ENCODE assay signal across 8 cellular contexts in the genomic region with DNA sequence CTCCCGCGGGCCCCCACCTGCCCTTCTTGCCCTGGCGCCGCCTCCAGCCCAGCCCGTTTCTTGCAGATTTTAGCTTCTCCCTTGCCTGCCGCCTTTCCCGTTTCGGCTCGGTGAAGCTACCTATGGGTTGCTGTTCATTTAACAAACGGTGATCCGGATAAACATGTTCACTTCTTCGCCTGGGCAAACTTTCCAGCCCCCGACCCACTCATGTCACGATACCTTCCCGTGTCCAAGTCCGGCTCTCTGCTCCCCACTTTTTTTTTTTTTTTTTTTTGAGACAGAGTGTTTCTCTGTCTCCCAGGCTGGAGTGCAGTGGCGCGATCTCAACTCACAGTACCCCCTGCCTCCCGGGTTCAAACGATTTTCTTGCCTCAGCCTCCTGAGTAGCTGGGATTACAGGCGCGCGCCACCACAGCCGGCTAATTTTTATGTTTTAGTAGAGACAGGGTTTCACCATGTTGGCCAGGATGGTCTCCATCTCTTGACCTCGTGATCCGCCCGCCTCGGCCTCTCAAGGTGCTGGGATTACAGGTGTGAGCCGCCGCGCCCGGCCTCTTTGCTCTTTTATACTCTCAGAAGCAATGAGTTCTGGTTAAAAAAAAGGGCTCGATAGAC. TPM values are rescaled to one million over a fixed set of nuclear protein-coding genes. Genes with fewer than 3 reads are reported as not detected.
A peak's percentile ranks its signal among the peaks of the same experiment; 100 is the strongest.
DNase-seq lines count a peak whose midpoint lies in the region; ATAC-seq, FAIRE-seq and TF ChIP-seq lines count a peak whose summit lies in the region.

No MANE protein-coding gene starts in this region.

- H3K4me2 ChIP-seq in K562 (ENCODE audit: insufficient read depth, low read length), result peak overlapping the region; percentile 95
- H3K4me2 ChIP-seq in HepG2 (ENCODE audit: low read depth, low read length), result peak overlapping the region; percentile 78

- no peak for TF ChIP-seq POLR2A in K562 (conservative IDR thresholded peaks at IDR 0.05)
- no peak for TF ChIP-seq POLR2A in HepG2 (IDR thresholded peaks at IDR 0.05; ENCODE audit: insufficient read depth in 1 of 2, low read depth in 2 of 2, low read length in 2 of 2)

- H3K27ac ChIP-seq in K562 (ENCODE audit: extremely low read depth, low read depth, low read length), result no peak overlapping the region; the same call in 2 of the 3 replicates
- H3K27ac ChIP-seq in HepG2 (ENCODE audit: extremely low read length, insufficient read depth, low read length), result no peak overlapping the region
- H3K27ac ChIP-seq in thoracic aorta, result peak overlapping the region; percentile 99

- 41% methylated on average over 24 of the region's 33 CpGs for WGBS in K562 (ENCODE audit: insufficient coverage, low coverage, missing lambda C conversion rate)
- WGBS in HepG2 (ENCODE audit: low lambda C conversion rate), result 65% methylated on average over 33 of the region's 33 CpGs

- H2AFZ ChIP-seq in K562 (ENCODE audit: low read depth, low read length) (peak overlapping the region; percentile 100), HepG2 (ENCODE audit: low read length) (no peak overlapping the region)

- peaks cover 0 to 3% of the 10 kb centered on the region in 2 experiments; a peak in 1 of 5 replicates for H3K27me3 ChIP-seq in K562 (ENCODE audit: control insufficient read depth in 2 of 2, insufficient read depth in 2 of 2, low read length in 2 of 2)
- H3K27me3 ChIP-seq in HepG2 (ENCODE audit: control insufficient read depth in 1 of 2, insufficient read depth in 2 of 2, low read length in 2 of 2), result peaks cover 0 to 5% of the 10 kb centered on the region in 2 experiments; a peak in 1 of 5 replicates
- no peaks in the 10 kb centered on the region for H3K27me3 ChIP-seq in thoracic aorta (replicated peaks; ENCODE audit: insufficient read depth)

- H3K4me1 Mint-ChIP-seq in T-helper 2 cell treated with Interferon-gamma antibody and Interleukin-4, amounts not matched to agents 5 μg/mL and 100 μg/mL, for 36 hours (ENCODE audit: low read depth), result peaks cover 26% of the 10 kb centered on the region

- no peak for ATAC-seq in K562
- ATAC-seq in HepG2, result no peak
- no peak for ATAC-seq in thoracic aorta (ENCODE audit: insufficient number of reproducible peaks, low FRiP score, low read depth)
- no peak for ATAC-seq in GM18873 (IDR thresholded peaks at IDR 0.05; ENCODE audit: low FRiP score, unreplicated experiment)

- H3K4me3 Mint-ChIP-seq in T-helper 2 cell treated with Interferon-gamma antibody and Interleukin-4, amounts not matched to agents 5 μg/mL and 100 μg/mL, for 36 hours, result peak overlapping the region; percentile 88

- peaks cover 8 to 18% of the 10 kb centered on the region in 2 experiments; a peak in 4 of 5 replicates for H3K4me1 ChIP-seq in K562 (replicated peaks in 1 of 2; ENCODE audit: control insufficient read depth in 2 of 2, insufficient read depth in 2 of 2, low read length in 2 of 2)
- peaks cover 24% of the 10 kb centered on the region for H3K4me1 ChIP-seq in HepG2 (ENCODE audit: insufficient read depth, low read length)
- peaks cover 30 to 59% of the 10 kb centered on the region in 2 donors for H3K4me1 ChIP-seq in thoracic aorta (ENCODE audit: control insufficient read depth in 1 of 2, low read depth in 2 of 2)

- TF ChIP-seq RAD21 in K562 (CRISPR knock-in tag; conservative IDR thresholded peaks at IDR 0.05 in 1 of 2, IDR thresholded peaks at IDR 0.05 in 1 of 2) (no peak), HepG2 (CRISPR knock-in tag; IDR thresholded peaks at IDR 0.05) (no peak)

- POLR2A ChIA-PET in K562 (lab: Yijun Ruan, JAX) (interaction anchor here (1.0 to 1.4 kb wide), 4 partner anchors 11 to 345 kb away, joined by 3 to 8 read pairs (median 3); no protein-coding TSS in a partner anchor), HepG2 (lab: Yijun Ruan, JAX) (interaction anchor here (0.6 to 1.5 kb wide), 3 partner anchors 12 to 285 kb away, joined by 3 to 5 read pairs (median 3); no protein-coding TSS in a partner anchor)

- CTCF ChIA-PET in K562 (lab: Yijun Ruan, JAX; ENCODE audit: low intra/inter-chr PET ratio) (no interaction called here), HepG2 (lab: Yijun Ruan, JAX; ENCODE audit: low intra/inter-chr PET ratio, low total read pairs) (interaction anchor here (1.9 kb wide), 1 partner anchor 458 kb away, joined by 9 read pairs; no protein-coding TSS in a partner anchor)

- H3K36me3 Mint-ChIP-seq in T-helper 2 cell treated with Interferon-gamma antibody and Interleukin-4, amounts not matched to agents 5 μg/mL and 100 μg/mL, for 36 hours (ENCODE audit: low read depth), result peaks cover 2% of the 10 kb centered on the region

- TF ChIP-seq EP300 in K562 (IDR thresholded peaks at IDR 0.05; ENCODE audit: low read length) (no peak), HepG2 (IDR thresholded peaks at IDR 0.05; ENCODE audit: low read depth in 2 of 2, low read length in 2 of 2) (no peak), HepG2 (CRISPR knock-in tag; IDR thresholded peaks at IDR 0.05; ENCODE audit: borderline replicate concordance) (no peak)

- no peaks in the 10 kb centered on the region for H3K9me1 ChIP-seq in K562 (ENCODE audit: control insufficient read depth, insufficient read depth, low read length)

- peak overlapping the region; percentile 98 for H3K27ac Mint-ChIP-seq in T-helper 2 cell treated with Interferon-gamma antibody and Interleukin-4, amounts not matched to agents 5 μg/mL and 100 μg/mL, for 36 hours

- no peaks in the 10 kb centered on the region for H3K36me3 ChIP-seq in K562 (ENCODE audit: control insufficient read depth, insufficient read depth, low read length)
- no peaks in the 10 kb centered on the region for H3K36me3 ChIP-seq in HepG2 (replicated peaks in 1 of 2; ENCODE audit: control insufficient read depth in 1 of 2, insufficient read depth in 2 of 2, low read length in 2 of 2)
- H3K36me3 ChIP-seq in thoracic aorta, result no peaks in the 10 kb centered on the region

- DNase-seq in T-helper 2 cell treated with Interferon-gamma antibody and Interleukin-4, amounts not matched to agents 5 μg/mL and 100 μg/mL, for 36 hours (ENCODE audit: low spot score), result no peak
- DNase-seq in T-helper 2 cell, result no peak
- DNase-seq in K562 (ENCODE audit: extremely low read depth in 1 of 4, low spot score in 3 of 4), result no peak
- DNase-seq in HepG2 (ENCODE audit: low spot score), result no peak
- no peak for DNase-seq in thoracic aorta (ENCODE audit: low spot score)
- DNase-seq in mucosa of gallbladder (ENCODE audit: low spot score), result no peak
- no peak for DNase-seq in H4 (ENCODE audit: low spot score)

- 0 out of 6 replicates have a peak, but pooled peaks of 1 of the 3 experiments have one; percentile 0 for TF ChIP-seq CTCF in K562 (IDR thresholded peaks at IDR 0.05 in 2 of 3, conservative IDR thresholded peaks at IDR 0.05 in 1 of 3; ENCODE audit: insufficient read depth in 2 of 3, low read depth in 1 of 3, low read length in 3 of 3)
- TF ChIP-seq CTCF in HepG2 (CRISPR knock-in tag; IDR thresholded peaks at IDR 0.05), result peak; percentile 8; the same call in 1 of the 2 replicates
- no peak for TF ChIP-seq CTCF in thoracic aorta (IDR thresholded peaks at IDR 0.05)

- BruUV-seq in K562 (replicated peaks; lab: Mats Ljungman, UMichigan) (no TSS peak), HepG2 (replicated peaks; lab: Mats Ljungman, UMichigan) (no TSS peak)

- H3K9ac ChIP-seq in K562 (ENCODE audit: insufficient read depth in 1 of 2, low read depth in 2 of 2, low read length in 2 of 2) (peak overlapping the region; percentile 85 to 87; a peak in 3 of 4 replicates), HepG2 (ENCODE audit: insufficient read depth, low read depth, low read length) (no peak overlapping the region)

- no peak for FAIRE-seq in K562 (lab: Jason Lieb, UNC)
- no peak for FAIRE-seq in HepG2 (lab: Jason Lieb, UNC)

- H3K4me3 ChIP-seq in K562 (peak overlapping the region; percentile 67), HepG2 (replicated peaks in 1 of 3; ENCODE audit: insufficient read depth in 1 of 3, low read depth in 2 of 3, low read length in 3 of 3) (peak overlapping the region in 2 of 3 experiments; percentile 79 to 82; a peak in 3 of 6 replicates), thoracic aorta (peak overlapping the region; percentile 79)

- H3K9me3 ChIP-seq in K562 (replicated peaks; ENCODE audit: control insufficient read depth, insufficient read depth, low read depth, low read length), result no peaks in the 10 kb centered on the region
- H3K9me3 ChIP-seq in HepG2 (ENCODE audit: low read length), result no peaks in the 10 kb centered on the region
- no peaks in the 10 kb centered on the region for H3K9me3 ChIP-seq in thoracic aorta

- H4K20me1 ChIP-seq in K562 (replicated peaks; ENCODE audit: control insufficient read depth, insufficient read depth, low read length) (no peaks in the 10 kb centered on the region), HepG2 (ENCODE audit: insufficient read depth, low read length) (no peaks in the 10 kb centered on the region)

- intact Hi-C loops in K562 (cut with micrococcal nuclease), result no loop called here
- intact Hi-C loops in HepG2 (cut with micrococcal nuclease; ENCODE audit: unreplicated experiment), result no loop called here

- in situ Hi-C loops in K562 (cut with MboI), result no loop called here
- in situ Hi-C loops in HepG2 (cut with HindIII; ENCODE audit: extremely low pct_ligation_motif_present, low pct_unique_long_range_greater_than_20kb), result no loop called here

- no peaks in the 10 kb centered on the region for H3K27me3 Mint-ChIP-seq in T-helper 2 cell treated with Interferon-gamma antibody and Interleukin-4, amounts not matched to agents 5 μg/mL and 100 μg/mL, for 36 hours (ENCODE audit: low read depth)

- H3K79me2 ChIP-seq in K562 (ENCODE audit: control insufficient read depth, insufficient read depth, low read length) (no peaks in the 10 kb centered on the region), HepG2 (ENCODE audit: insufficient read depth, low read length) (no peaks in the 10 kb centered on the region)

- no peaks in the 10 kb centered on the region for H3K9me3 Mint-ChIP-seq in T-helper 2 cell treated with Interferon-gamma antibody and Interleukin-4, amounts not matched to agents 5 μg/mL and 100 μg/mL, for 36 hours

RNA-seq across cellular contexts. Expression of gene ZNF438, which starts 1.0 kb away (rescaled TPM):
- 0.46 and 1.2 TPM in 2 replicates for total RNA-seq in K562 (2011; cell fraction: chromatin; rRNA removed; ENCODE audit: low replicate concordance)
- total RNA-seq in K562 (2011; cell fraction: nucleolus; rRNA removed), result 0.17 and 0.79 TPM in 2 replicates
- 0.61 and 1.0 TPM in 2 replicates for total RNA-seq in K562 (2011; cell fraction: nucleoplasm; rRNA removed)
- 0.91 and 1.0 TPM in 2 replicates for total RNA-seq in K562 (2014; rRNA removed)
- total RNA-seq in K562 (2014; rRNA removed; fragmentation: Illumina TruSeq; extraction: Trizol), result 1.1 and 1.2 TPM in 2 replicates
- 0.98 and 1.3 TPM in 2 replicates for total RNA-seq in K562 (2015; rRNA removed; fragmentation: Illumina TruSeq; extraction: Trizol)
- total RNA-seq in K562 (2021), result 0.91 and 1.2 TPM in 2 replicates
- polyA plus RNA-seq in K562 (2011; rRNA removed), result 0.49 and 0.85 TPM in 2 replicates
- polyA plus RNA-seq in K562 (2011; cell fraction: cytosol; rRNA removed), result 0.28 and 0.51 TPM in 2 replicates
- polyA plus RNA-seq in K562 (2011; cell fraction: nucleus; rRNA removed), result 0.48 and 0.82 TPM in 2 replicates
- polyA plus RNA-seq in K562 (2012), result 0.85 and 1.0 TPM in 2 replicates
- 1.3 and 1.5 TPM in 2 replicates for polyA plus RNA-seq in K562 (2014; fragmentation: Illumina TruSeq; extraction: Trizol)
- polyA plus RNA-seq in K562 (2014; fragmentation: Nextera tagmentation; extraction: Ambion mirVana), result 1 to 10 TPM in 1 of 2 experiments, under 1 TPM in 1; 0.45 to 1.0 TPM
- polyA plus RNA-seq in K562 (2014; rRNA removed), result 0.64 and 2.0 TPM in 2 replicates
- polyA minus RNA-seq in K562 (2011; rRNA and poly(A)+ RNA removed), result 0.98 and 1.1 TPM in 2 replicates
- 0.36 and 0.67 TPM in 2 replicates for polyA minus RNA-seq in K562 (2011; cell fraction: cytosol; rRNA and poly(A)+ RNA removed)
- 0.40 and 0.67 TPM in 2 replicates for polyA minus RNA-seq in K562 (2011; cell fraction: nucleus; rRNA and poly(A)+ RNA removed)
- 0.75 and 1.2 TPM in 2 replicates for total RNA-seq in HepG2 (2016; rRNA removed; fragmentation: Illumina TruSeq; extraction: Trizol)
- total RNA-seq in HepG2 (2016; cell fraction: cytosol; rRNA removed; fragmentation: Illumina TruSeq; extraction: Trizol; ENCODE audit: low read depth), result 0.18 and 0.81 TPM in 2 replicates
- total RNA-seq in HepG2 (2016; cell fraction: insoluble cytoplasmic fraction; rRNA removed; fragmentation: Illumina TruSeq; extraction: Trizol), result 0.89 and 1.5 TPM in 2 replicates
- total RNA-seq in HepG2 (2016; cell fraction: membrane; rRNA removed; fragmentation: Illumina TruSeq; extraction: Trizol), result 1.0 and 1.1 TPM in 2 replicates
- total RNA-seq in HepG2 (2016; cell fraction: nucleus; rRNA removed; fragmentation: Illumina TruSeq; extraction: Trizol), result 0.90 and 0.97 TPM in 2 replicates
- polyA plus RNA-seq in HepG2 (2011; rRNA removed), result 0.83 and 0.98 TPM in 2 replicates
- 0.43 and 0.69 TPM in 2 replicates for polyA plus RNA-seq in HepG2 (2011; cell fraction: cytosol; rRNA removed)
- polyA plus RNA-seq in HepG2 (2011; cell fraction: nucleus; rRNA removed), result 0.74 and 0.93 TPM in 2 replicates
- polyA plus RNA-seq in HepG2 (2012), result 0.62 and 0.69 TPM in 2 replicates
- polyA plus RNA-seq in HepG2 (2016; cell fraction: cytosol; fragmentation: Illumina TruSeq; extraction: Trizol; ENCODE audit: low read depth), result 0.23 and 0.25 TPM in 2 replicates
- 1.4 and 1.7 TPM in 2 replicates for polyA plus RNA-seq in HepG2 (2016; cell fraction: insoluble cytoplasmic fraction; fragmentation: Illumina TruSeq; extraction: Trizol; ENCODE audit: low read depth)
- 0.62 and 0.98 TPM in 2 replicates for polyA plus RNA-seq in HepG2 (2016; cell fraction: membrane; fragmentation: Illumina TruSeq; extraction: Trizol; ENCODE audit: low read depth)
- polyA plus RNA-seq in HepG2 (2016; cell fraction: nucleus; fragmentation: Illumina TruSeq; extraction: Trizol; ENCODE audit: insufficient read depth, low read depth), result 0.78 and 1.5 TPM in 2 replicates
- 1.1 and 3.3 TPM in 2 replicates for polyA minus RNA-seq in HepG2 (2011; rRNA and poly(A)+ RNA removed; ENCODE audit: low replicate concordance)
- polyA minus RNA-seq in HepG2 (2011; cell fraction: cytosol; rRNA and poly(A)+ RNA removed), result 0.40 and 0.53 TPM in 2 replicates
- polyA minus RNA-seq in HepG2 (2011; cell fraction: nucleus; rRNA and poly(A)+ RNA removed), result 1.7 TPM in 2 replicates
- 10 to 100 TPM; 10.6 to 14.5 TPM for total RNA-seq in thoracic aorta
- 7.8 TPM for total RNA-seq in mucosa of gallbladder
- total RNA-seq in H4 (2014; rRNA removed; shearing (Covaris generic)), result 1.3 TPM in 2 replicates

Comparison
In these comparisons a context has a peak if more than half of its experiments do, and no peak if none do; other contexts are left out.
1. H3K27ac ChIP-seq: peak in thoracic aorta (2 of 2); none in K562 (single experiment) and HepG2 (single experiment).
2. Peak in every context shown above with its lines, with median percentiles within 50 percentile points of each other: H3K4me3 ChIP-seq.